In genomic region chr10:24901686-24902399, GRCh38 we compare ENCODE assay signal across 1 cellular context.
TF ChIP-seq lines count a peak whose summit lies in the region.

No MANE protein-coding gene starts in this region.

TF ChIP-seq in K562, 482 proteins besides CTCF, POLR2A, EP300 and RAD21 (continued from another document and continues in another):
- TF ChIP-seq TSHZ1 (CRISPR knock-in tag; IDR thresholded peaks at IDR 0.05) = no peak
- TF ChIP-seq HOMEZ (CRISPR knock-in tag; IDR thresholded peaks at IDR 0.05) = no peak
- no peak for TF ChIP-seq ZNF354B (CRISPR knock-in tag; IDR thresholded peaks at IDR 0.05)
- TF ChIP-seq, protein P1, sequence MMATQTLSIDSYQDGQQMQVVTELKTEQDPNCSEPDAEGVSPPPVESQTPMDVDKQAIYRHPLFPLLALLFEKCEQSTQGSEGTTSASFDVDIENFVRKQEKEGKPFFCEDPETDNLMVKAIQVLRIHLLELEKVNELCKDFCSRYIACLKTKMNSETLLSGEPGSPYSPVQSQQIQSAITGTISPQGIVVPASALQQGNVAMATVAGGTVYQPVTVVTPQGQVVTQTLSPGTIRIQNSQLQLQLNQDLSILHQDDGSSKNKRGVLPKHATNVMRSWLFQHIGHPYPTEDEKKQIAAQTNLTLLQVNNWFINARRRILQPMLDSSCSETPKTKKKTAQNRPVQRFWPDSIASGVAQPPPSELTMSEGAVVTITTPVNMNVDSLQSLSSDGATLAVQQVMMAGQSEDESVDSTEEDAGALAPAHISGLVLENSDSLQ (IDR thresholded peaks at IDR 0.05) = peak; percentile 78
- no peak for TF ChIP-seq HMG20B (CRISPR knock-in tag; IDR thresholded peaks at IDR 0.05)
- no peak for TF ChIP-seq CUX1 (CRISPR knock-in tag; IDR thresholded peaks at IDR 0.05)
- TF ChIP-seq HNRNPLL (IDR thresholded peaks at IDR 0.05; ENCODE audit: low read depth, low read length, poor library complexity, severe bottlenecking) = no peak
- TF ChIP-seq BCL6 (CRISPR knock-in tag; IDR thresholded peaks at IDR 0.05) = no peak
- no peak for TF ChIP-seq ELK3 (CRISPR knock-in tag; IDR thresholded peaks at IDR 0.05)
- no peak for TF ChIP-seq SRSF1 (IDR thresholded peaks at IDR 0.05; ENCODE audit: low read depth, low read length)
- TF ChIP-seq TBL1XR1 (IDR thresholded peaks at IDR 0.05; ENCODE audit: low read length in 2 of 2) = peak in 1 of 2 experiments; percentile 57; a peak in 1 of 4 replicates
- TF ChIP-seq ATF1 (CRISPR knock-in tag; IDR thresholded peaks at IDR 0.05) = no peak
- TF ChIP-seq ATF1 (tag; IDR thresholded peaks at IDR 0.05) = peak; percentile 47
- no peak for TF ChIP-seq U2AF2 (optimal IDR thresholded peaks at IDR 0.05; ENCODE audit: low read depth, low read length)
- no peak for TF ChIP-seq ZSCAN32 (CRISPR knock-in tag; IDR thresholded peaks at IDR 0.05)
- no peak for TF ChIP-seq HDAC3 (IDR thresholded peaks at IDR 0.05; ENCODE audit: borderline replicate concordance, partially characterized antibody)
- TF ChIP-seq NR2C1 (IDR thresholded peaks at IDR 0.05) = no peak
- no peak for TF ChIP-seq NR2C1 (tag; IDR thresholded peaks at IDR 0.05)
- TF ChIP-seq ELF2 (CRISPR knock-in tag; IDR thresholded peaks at IDR 0.05) = no peak
- no peak for TF ChIP-seq ZNF444 (CRISPR knock-in tag; IDR thresholded peaks at IDR 0.05)
- peak; percentile 65; the same call in 1 of the 2 replicates for TF ChIP-seq MAFK (IDR thresholded peaks at IDR 0.05; ENCODE audit: low read length)
- TF ChIP-seq ZNF668 (CRISPR knock-in tag; IDR thresholded peaks at IDR 0.05) = no peak
- TF ChIP-seq ZFP1 (CRISPR knock-in tag; IDR thresholded peaks at IDR 0.05) = no peak
- TF ChIP-seq CTBP1 (IDR thresholded peaks at IDR 0.05; ENCODE audit: borderline replicate concordance) = peak; percentile 49; the same call in 1 of the 2 replicates
- no peak for TF ChIP-seq FUS (optimal IDR thresholded peaks at IDR 0.05; ENCODE audit: low read depth, low read length)
- TF ChIP-seq, protein P2, sequence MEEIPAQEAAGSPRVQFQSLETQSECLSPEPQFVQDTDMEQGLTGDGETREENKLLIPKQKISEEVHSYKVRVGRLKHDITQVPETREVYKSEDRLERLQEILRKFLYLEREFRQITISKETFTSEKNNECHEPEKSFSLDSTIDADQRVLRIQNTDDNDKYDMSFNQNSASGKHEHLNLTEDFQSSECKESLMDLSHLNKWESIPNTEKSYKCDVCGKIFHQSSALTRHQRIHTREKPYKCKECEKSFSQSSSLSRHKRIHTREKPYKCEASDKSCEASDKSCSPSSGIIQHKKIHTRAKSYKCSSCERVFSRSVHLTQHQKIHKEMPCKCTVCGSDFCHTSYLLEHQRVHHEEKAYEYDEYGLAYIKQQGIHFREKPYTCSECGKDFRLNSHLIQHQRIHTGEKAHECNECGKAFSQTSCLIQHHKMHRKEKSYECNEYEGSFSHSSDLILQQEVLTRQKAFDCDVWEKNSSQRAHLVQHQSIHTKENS (CRISPR knock-in tag; IDR thresholded peaks at IDR 0.05) = no peak
- no peak for TF ChIP-seq KDM4B (IDR thresholded peaks at IDR 0.05; ENCODE audit: borderline replicate concordance in 2 of 2, low read depth in 1 of 2)
- no peak for TF ChIP-seq SP2 (IDR thresholded peaks at IDR 0.05; ENCODE audit: extremely low read depth, low read depth, low read length, poor library complexity, severe bottlenecking)
- TF ChIP-seq MEIS2 (IDR thresholded peaks at IDR 0.05; ENCODE audit: partially characterized antibody) = peak; percentile 82
- TF ChIP-seq CBFB (CRISPR knock-in tag; IDR thresholded peaks at IDR 0.05) = no peak
- TF ChIP-seq FOXA1 (IDR thresholded peaks at IDR 0.05; ENCODE audit: borderline replicate concordance) = no peak
- no peak for TF ChIP-seq THRAP3 (IDR thresholded peaks at IDR 0.05; ENCODE audit: borderline replicate concordance)
- no peak for TF ChIP-seq PRMT5 (CRISPR knock-in tag; IDR thresholded peaks at IDR 0.05)
- TF ChIP-seq POLR2AphosphoS5 (IDR thresholded peaks at IDR 0.05; ENCODE audit: control insufficient read depth, insufficient read depth, low read depth, low read length) = peak; percentile 68
- TF ChIP-seq ZNF583 (CRISPR knock-in tag; IDR thresholded peaks at IDR 0.05) = no peak
- TF ChIP-seq RERE (CRISPR knock-in tag; IDR thresholded peaks at IDR 0.05; ENCODE audit: borderline replicate concordance) = no peak
- no peak for TF ChIP-seq STAT6 (CRISPR knock-in tag; IDR thresholded peaks at IDR 0.05)
- TF ChIP-seq ZNF12 (CRISPR knock-in tag; IDR thresholded peaks at IDR 0.05) = no peak
- TF ChIP-seq ZNF830 (CRISPR knock-in tag; IDR thresholded peaks at IDR 0.05) = no peak
- TF ChIP-seq ZC3H4 (CRISPR knock-in tag; IDR thresholded peaks at IDR 0.05; ENCODE audit: borderline replicate concordance) = no peak
- peak; percentile 51 to 58 for TF ChIP-seq NRF1 (conservative IDR thresholded peaks at IDR 0.05 in 1 of 2, IDR thresholded peaks at IDR 0.05 in 1 of 2)
- TF ChIP-seq ZNF174 (CRISPR knock-in tag; IDR thresholded peaks at IDR 0.05) = no peak
- no peak for TF ChIP-seq ZNF436 (CRISPR knock-in tag; IDR thresholded peaks at IDR 0.05)
